Comparison of ENCODE assay signal across 1 cellular context in the genomic region with DNA sequence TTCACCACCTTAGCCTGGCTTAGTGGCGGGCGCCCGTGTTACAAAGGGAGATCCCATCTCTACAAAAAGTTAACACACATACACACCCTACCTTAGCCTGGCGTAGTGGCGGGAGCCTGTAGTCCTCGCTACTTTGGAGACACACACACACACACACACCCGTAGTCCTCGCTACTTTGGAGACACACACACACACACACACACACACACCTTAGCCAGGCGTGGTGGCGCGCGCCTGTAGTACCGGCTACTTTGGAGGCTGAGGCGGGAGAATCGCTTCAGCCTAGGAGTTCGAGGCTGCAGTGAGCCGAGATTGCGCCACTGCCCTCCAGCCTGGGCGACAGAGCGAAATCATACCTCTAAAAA.
TF ChIP-seq lines count a peak whose summit lies in the region.

No MANE protein-coding gene starts in this region.

TF ChIP-seq in K562, 482 proteins besides CTCF, POLR2A, EP300 and RAD21 (continued from another document and continues in another):
- TF ChIP-seq, protein P1, sequence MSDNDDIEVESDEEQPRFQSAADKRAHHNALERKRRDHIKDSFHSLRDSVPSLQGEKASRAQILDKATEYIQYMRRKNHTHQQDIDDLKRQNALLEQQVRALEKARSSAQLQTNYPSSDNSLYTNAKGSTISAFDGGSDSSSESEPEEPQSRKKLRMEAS (CRISPR knock-in tag; IDR thresholded peaks at IDR 0.05): 0 out of 2 replicates have a peak, but pooled peaks have one; percentile 26
- peak; percentile 12; the same call in 1 of the 2 replicates for TF ChIP-seq ELF4 (CRISPR knock-in tag; IDR thresholded peaks at IDR 0.05)
- peak; percentile 83 for TF ChIP-seq KAT7 (CRISPR knock-in tag; IDR thresholded peaks at IDR 0.05; ENCODE audit: borderline replicate concordance)
- no peak for TF ChIP-seq ATF1 (CRISPR knock-in tag; IDR thresholded peaks at IDR 0.05)
- peak; percentile 17; the same call in 1 of the 2 replicates for TF ChIP-seq ATF1 (tag; IDR thresholded peaks at IDR 0.05)
- TF ChIP-seq, protein P2, sequence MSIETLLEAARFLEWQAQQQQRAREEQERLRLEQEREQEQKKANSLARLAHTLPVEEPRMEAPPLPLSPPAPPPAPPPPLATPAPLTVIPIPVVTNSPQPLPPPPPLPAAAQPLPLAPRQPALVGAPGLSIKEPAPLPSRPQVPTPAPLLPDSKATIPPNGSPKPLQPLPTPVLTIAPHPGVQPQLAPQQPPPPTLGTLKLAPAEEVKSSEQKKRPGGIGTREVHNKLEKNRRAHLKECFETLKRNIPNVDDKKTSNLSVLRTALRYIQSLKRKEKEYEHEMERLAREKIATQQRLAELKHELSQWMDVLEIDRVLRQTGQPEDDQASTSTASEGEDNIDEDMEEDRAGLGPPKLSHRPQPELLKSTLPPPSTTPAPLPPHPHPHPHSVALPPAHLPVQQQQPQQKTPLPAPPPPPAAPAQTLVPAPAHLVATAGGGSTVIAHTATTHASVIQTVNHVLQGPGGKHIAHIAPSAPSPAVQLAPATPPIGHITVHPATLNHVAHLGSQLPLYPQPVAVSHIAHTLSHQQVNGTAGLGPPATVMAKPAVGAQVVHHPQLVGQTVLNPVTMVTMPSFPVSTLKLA (conservative IDR thresholded peaks at IDR 0.05): peak in 1 of 2 experiments; percentile 20; a peak in 1 of 4 replicates
- TF ChIP-seq HDAC2 (IDR thresholded peaks at IDR 0.05): peak; percentile 55; the same call in 1 of the 2 replicates
- no peak for TF ChIP-seq GATAD2A (IDR thresholded peaks at IDR 0.05)
- TF ChIP-seq, protein P3, sequence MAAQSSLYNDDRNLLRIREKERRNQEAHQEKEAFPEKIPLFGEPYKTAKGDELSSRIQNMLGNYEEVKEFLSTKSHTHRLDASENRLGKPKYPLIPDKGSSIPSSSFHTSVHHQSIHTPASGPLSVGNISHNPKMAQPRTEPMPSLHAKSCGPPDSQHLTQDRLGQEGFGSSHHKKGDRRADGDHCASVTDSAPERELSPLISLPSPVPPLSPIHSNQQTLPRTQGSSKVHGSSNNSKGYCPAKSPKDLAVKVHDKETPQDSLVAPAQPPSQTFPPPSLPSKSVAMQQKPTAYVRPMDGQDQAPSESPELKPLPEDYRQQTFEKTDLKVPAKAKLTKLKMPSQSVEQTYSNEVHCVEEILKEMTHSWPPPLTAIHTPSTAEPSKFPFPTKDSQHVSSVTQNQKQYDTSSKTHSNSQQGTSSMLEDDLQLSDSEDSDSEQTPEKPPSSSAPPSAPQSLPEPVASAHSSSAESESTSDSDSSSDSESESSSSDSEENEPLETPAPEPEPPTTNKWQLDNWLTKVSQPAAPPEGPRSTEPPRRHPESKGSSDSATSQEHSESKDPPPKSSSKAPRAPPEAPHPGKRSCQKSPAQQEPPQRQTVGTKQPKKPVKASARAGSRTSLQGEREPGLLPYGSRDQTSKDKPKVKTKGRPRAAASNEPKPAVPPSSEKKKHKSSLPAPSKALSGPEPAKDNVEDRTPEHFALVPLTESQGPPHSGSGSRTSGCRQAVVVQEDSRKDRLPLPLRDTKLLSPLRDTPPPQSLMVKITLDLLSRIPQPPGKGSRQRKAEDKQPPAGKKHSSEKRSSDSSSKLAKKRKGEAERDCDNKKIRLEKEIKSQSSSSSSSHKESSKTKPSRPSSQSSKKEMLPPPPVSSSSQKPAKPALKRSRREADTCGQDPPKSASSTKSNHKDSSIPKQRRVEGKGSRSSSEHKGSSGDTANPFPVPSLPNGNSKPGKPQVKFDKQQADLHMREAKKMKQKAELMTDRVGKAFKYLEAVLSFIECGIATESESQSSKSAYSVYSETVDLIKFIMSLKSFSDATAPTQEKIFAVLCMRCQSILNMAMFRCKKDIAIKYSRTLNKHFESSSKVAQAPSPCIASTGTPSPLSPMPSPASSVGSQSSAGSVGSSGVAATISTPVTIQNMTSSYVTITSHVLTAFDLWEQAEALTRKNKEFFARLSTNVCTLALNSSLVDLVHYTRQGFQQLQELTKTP (IDR thresholded peaks at IDR 0.05; ENCODE audit: low read depth in 1 of 2, partially characterized antibody in 2 of 2): peak in 1 of 2 experiments; percentile 68
- 0 out of 2 replicates have a peak, but pooled peaks have one; percentile 17 for TF ChIP-seq OTX1 (CRISPR knock-in tag; IDR thresholded peaks at IDR 0.05)
- TF ChIP-seq, protein P4, sequence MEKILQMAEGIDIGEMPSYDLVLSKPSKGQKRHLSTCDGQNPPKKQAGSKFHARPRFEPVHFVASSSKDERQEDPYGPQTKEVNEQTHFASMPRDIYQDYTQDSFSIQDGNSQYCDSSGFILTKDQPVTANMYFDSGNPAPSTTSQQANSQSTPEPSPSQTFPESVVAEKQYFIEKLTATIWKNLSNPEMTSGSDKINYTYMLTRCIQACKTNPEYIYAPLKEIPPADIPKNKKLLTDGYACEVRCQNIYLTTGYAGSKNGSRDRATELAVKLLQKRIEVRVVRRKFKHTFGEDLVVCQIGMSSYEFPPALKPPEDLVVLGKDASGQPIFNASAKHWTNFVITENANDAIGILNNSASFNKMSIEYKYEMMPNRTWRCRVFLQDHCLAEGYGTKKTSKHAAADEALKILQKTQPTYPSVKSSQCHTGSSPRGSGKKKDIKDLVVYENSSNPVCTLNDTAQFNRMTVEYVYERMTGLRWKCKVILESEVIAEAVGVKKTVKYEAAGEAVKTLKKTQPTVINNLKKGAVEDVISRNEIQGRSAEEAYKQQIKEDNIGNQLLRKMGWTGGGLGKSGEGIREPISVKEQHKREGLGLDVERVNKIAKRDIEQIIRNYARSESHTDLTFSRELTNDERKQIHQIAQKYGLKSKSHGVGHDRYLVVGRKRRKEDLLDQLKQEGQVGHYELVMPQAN (IDR thresholded peaks at IDR 0.05; ENCODE audit: borderline replicate concordance): peak; percentile 59
- 0 out of 4 replicates have a peak, but pooled peaks of 1 of the 2 experiments have one; percentile 54 for TF ChIP-seq ARNT (IDR thresholded peaks at IDR 0.05)
- no peak for TF ChIP-seq STAT5A (IDR thresholded peaks at IDR 0.05; ENCODE audit: borderline replicate concordance, low read length)
- peak; percentile 33 for TF ChIP-seq ARHGAP35 (IDR thresholded peaks at IDR 0.05; ENCODE audit: partially characterized antibody)
- no peak for TF ChIP-seq ZNF121 (CRISPR knock-in tag; conservative IDR thresholded peaks at IDR 0.05)
- TF ChIP-seq, protein P5, sequence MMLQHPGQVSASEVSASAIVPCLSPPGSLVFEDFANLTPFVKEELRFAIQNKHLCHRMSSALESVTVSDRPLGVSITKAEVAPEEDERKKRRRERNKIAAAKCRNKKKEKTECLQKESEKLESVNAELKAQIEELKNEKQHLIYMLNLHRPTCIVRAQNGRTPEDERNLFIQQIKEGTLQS (IDR thresholded peaks at IDR 0.05): 0 out of 2 replicates have a peak, but pooled peaks have one; percentile 9
- TF ChIP-seq, protein P5 (CRISPR knock-in tag; conservative IDR thresholded peaks at IDR 0.05): no peak
- peak in 1 of 2 experiments; percentile 69; a peak in 2 of 4 replicates for TF ChIP-seq KDM1A (IDR thresholded peaks at IDR 0.05)
- TF ChIP-seq, protein P6, sequence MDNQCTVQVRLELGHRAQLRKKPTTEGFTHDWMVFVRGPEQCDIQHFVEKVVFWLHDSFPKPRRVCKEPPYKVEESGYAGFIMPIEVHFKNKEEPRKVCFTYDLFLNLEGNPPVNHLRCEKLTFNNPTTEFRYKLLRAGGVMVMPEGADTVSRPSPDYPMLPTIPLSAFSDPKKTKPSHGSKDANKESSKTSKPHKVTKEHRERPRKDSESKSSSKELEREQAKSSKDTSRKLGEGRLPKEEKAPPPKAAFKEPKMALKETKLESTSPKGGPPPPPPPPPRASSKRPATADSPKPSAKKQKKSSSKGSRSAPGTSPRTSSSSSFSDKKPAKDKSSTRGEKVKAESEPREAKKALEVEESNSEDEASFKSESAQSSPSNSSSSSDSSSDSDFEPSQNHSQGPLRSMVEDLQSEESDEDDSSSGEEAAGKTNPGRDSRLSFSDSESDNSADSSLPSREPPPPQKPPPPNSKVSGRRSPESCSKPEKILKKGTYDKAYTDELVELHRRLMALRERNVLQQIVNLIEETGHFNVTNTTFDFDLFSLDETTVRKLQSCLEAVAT (IDR thresholded peaks at IDR 0.05): peak; percentile 66; a peak in 1 of 4 replicates
- peak; percentile 82 for TF ChIP-seq BCOR (IDR thresholded peaks at IDR 0.05)
- TF ChIP-seq ADNP (tag; IDR thresholded peaks at IDR 0.05): peak; percentile 58
- TF ChIP-seq NRF1 (conservative IDR thresholded peaks at IDR 0.05 in 1 of 2, IDR thresholded peaks at IDR 0.05 in 1 of 2): no peak
- TF ChIP-seq MYBL2 (IDR thresholded peaks at IDR 0.05; ENCODE audit: low read depth): peak; percentile 24; the same call in 1 of the 2 replicates
- TF ChIP-seq MYBL2 (CRISPR knock-in tag; IDR thresholded peaks at IDR 0.05; ENCODE audit: borderline replicate concordance): no peak
- TF ChIP-seq CSDE1 (IDR thresholded peaks at IDR 0.05): 0 out of 4 replicates have a peak, but pooled peaks of 1 of the 2 experiments have one; percentile 20
- TF ChIP-seq COPS2 (conservative IDR thresholded peaks at IDR 0.05): no peak
- TF ChIP-seq, protein P7, sequence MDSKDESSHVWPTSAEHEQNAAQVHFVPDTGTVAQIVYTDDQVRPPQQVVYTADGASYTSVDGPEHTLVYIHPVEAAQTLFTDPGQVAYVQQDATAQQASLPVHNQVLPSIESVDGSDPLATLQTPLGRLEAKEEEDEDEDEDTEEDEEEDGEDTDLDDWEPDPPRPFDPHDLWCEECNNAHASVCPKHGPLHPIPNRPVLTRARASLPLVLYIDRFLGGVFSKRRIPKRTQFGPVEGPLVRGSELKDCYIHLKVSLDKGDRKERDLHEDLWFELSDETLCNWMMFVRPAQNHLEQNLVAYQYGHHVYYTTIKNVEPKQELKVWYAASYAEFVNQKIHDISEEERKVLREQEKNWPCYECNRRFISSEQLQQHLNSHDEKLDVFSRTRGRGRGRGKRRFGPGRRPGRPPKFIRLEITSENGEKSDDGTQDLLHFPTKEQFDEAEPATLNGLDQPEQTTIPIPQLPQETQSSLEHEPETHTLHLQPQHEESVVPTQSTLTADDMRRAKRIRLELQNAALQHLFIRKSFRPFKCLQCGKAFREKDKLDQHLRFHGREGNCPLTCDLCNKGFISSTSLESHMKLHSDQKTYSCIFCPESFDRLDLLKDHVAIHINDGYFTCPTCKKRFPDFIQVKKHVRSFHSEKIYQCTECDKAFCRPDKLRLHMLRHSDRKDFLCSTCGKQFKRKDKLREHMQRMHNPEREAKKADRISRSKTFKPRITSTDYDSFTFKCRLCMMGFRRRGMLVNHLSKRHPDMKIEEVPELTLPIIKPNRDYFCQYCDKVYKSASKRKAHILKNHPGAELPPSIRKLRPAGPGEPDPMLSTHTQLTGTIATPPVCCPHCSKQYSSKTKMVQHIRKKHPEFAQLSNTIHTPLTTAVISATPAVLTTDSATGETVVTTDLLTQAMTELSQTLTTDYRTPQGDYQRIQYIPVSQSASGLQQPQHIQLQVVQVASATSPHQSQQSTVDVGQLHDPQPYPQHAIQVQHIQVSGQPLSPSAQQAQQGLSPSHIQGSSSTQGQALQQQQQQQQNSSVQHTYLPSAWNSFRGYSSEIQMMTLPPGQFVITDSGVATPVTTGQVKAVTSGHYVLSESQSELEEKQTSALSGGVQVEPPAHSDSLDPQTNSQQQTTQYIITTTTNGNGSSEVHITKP (IDR thresholded peaks at IDR 0.05; ENCODE audit: partially characterized antibody): peak; percentile 15
- TF ChIP-seq CHD1 (IDR thresholded peaks at IDR 0.05; ENCODE audit: low read length): peak; percentile 83
- TF ChIP-seq, protein P8, sequence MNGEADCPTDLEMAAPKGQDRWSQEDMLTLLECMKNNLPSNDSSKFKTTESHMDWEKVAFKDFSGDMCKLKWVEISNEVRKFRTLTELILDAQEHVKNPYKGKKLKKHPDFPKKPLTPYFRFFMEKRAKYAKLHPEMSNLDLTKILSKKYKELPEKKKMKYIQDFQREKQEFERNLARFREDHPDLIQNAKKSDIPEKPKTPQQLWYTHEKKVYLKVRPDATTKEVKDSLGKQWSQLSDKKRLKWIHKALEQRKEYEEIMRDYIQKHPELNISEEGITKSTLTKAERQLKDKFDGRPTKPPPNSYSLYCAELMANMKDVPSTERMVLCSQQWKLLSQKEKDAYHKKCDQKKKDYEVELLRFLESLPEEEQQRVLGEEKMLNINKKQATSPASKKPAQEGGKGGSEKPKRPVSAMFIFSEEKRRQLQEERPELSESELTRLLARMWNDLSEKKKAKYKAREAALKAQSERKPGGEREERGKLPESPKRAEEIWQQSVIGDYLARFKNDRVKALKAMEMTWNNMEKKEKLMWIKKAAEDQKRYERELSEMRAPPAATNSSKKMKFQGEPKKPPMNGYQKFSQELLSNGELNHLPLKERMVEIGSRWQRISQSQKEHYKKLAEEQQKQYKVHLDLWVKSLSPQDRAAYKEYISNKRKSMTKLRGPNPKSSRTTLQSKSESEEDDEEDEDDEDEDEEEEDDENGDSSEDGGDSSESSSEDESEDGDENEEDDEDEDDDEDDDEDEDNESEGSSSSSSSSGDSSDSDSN (IDR thresholded peaks at IDR 0.05; ENCODE audit: borderline replicate concordance in 1 of 2, low read depth in 2 of 2, low read length in 2 of 2): peak in 1 of 2 experiments; percentile 7; a peak in 1 of 4 replicates
- peak in 1 of 2 experiments; percentile 26; a peak in 1 of 4 replicates for TF ChIP-seq TRIM24 (IDR thresholded peaks at IDR 0.05)
- TF ChIP-seq, protein P9, sequence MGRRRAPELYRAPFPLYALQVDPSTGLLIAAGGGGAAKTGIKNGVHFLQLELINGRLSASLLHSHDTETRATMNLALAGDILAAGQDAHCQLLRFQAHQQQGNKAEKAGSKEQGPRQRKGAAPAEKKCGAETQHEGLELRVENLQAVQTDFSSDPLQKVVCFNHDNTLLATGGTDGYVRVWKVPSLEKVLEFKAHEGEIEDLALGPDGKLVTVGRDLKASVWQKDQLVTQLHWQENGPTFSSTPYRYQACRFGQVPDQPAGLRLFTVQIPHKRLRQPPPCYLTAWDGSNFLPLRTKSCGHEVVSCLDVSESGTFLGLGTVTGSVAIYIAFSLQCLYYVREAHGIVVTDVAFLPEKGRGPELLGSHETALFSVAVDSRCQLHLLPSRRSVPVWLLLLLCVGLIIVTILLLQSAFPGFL (CRISPR knock-in tag; IDR thresholded peaks at IDR 0.05): no peak
- peak; percentile 82 for TF ChIP-seq SMARCA5 (IDR thresholded peaks at IDR 0.05)
- TF ChIP-seq CEBPB (tag; IDR thresholded peaks at IDR 0.05): peak; percentile 92
- TF ChIP-seq ILK (tag; IDR thresholded peaks at IDR 0.05; ENCODE audit: borderline replicate concordance, low read depth): no peak
- peak; percentile 60; the same call in 1 of the 2 replicates for TF ChIP-seq CEBPG (CRISPR knock-in tag; IDR thresholded peaks at IDR 0.05)
- peak in 1 of 2 experiments; percentile 90; a peak in 2 of 4 replicates for TF ChIP-seq CEBPG (tag; conservative IDR thresholded peaks at IDR 0.05 in 1 of 2, IDR thresholded peaks at IDR 0.05 in 1 of 2)
- TF ChIP-seq CC2D1A (IDR thresholded peaks at IDR 0.05): 0 out of 2 replicates have a peak, but pooled peaks have one; percentile 33
- TF ChIP-seq DACH1 (IDR thresholded peaks at IDR 0.05; ENCODE audit: partially characterized antibody): peak; percentile 19
- no peak for TF ChIP-seq MTA2 (IDR thresholded peaks at IDR 0.05; ENCODE audit: low read depth)
- peak; percentile 66; the same call in 1 of the 2 replicates for TF ChIP-seq MIER1 (IDR thresholded peaks at IDR 0.05; ENCODE audit: low read depth)
- peak; percentile 37; the same call in 1 of the 2 replicates for TF ChIP-seq FOXP1 (CRISPR knock-in tag; IDR thresholded peaks at IDR 0.05)
